In genomic region chr20:3894796-3895195, GRCh38 we compare ENCODE assay signal across 18 cellular contexts. TPM values are rescaled to one million over a fixed set of nuclear protein-coding genes. Genes with fewer than 3 reads are reported as not detected.
A peak's percentile ranks its signal among the peaks of the same experiment; 100 is the strongest.
DNase-seq lines count a peak whose midpoint lies in the region; ATAC-seq and TF ChIP-seq lines count a peak whose summit lies in the region.
"Had no signal": no experiment of that assay in that cellular context is flagged by ENCODE, and none has a peak within 500 bp of the region (broad histone marks: within the 10 kb centered on the region; RNA-seq: fewer than 3 reads in every experiment).

No MANE protein-coding gene starts in this region.

- H3K9ac ChIP-seq in DND-41 (ENCODE audit: low read depth, low read length): no peak overlapping the region
- H3K9ac ChIP-seq in SK-N-SH: no peak overlapping the region
- H3K9ac ChIP-seq: KMS-11 had no signal

- WGBS in SK-N-SH (ENCODE audit: low lambda C conversion rate): 92% methylated on average over 5 of the region's 5 CpGs
- 83% methylated on average over 5 of the region's 5 CpGs for WGBS in lower leg skin, 2 donors

- H3K4me1 Mint-ChIP-seq in activated CD4-positive, alpha-beta T cell treated with anti-CD3 and anti-CD28 coated beads for 36 hours: peaks cover 75% of the 10 kb centered on the region
- H3K4me1 Mint-ChIP-seq in activated CD4-positive, alpha-beta T cell treated with anti-CD3 and anti-CD28 coated beads, Interleukin-2, amount 10 ng/mL, durations not matched to agents 7 days and 5 days: peaks cover 66% of the 10 kb centered on the region
- H3K4me1 Mint-ChIP-seq in activated CD8-positive, alpha-beta T cell treated with anti-CD3 and anti-CD28 coated beads, Interleukin-2, amount 10 ng/mL, durations not matched to agents 7 days and 5 days (ENCODE audit: low read depth): peaks cover 59% of the 10 kb centered on the region
- H3K4me1 Mint-ChIP-seq in natural killer cell: peaks cover 61 to 67% of the 10 kb centered on the region in 2 donors

- H3K79me2 ChIP-seq in DND-41 (ENCODE audit: insufficient read depth, low read length) (peaks cover 100% of the 10 kb centered on the region), SK-N-SH (ENCODE audit: insufficient read depth) (peaks cover 100% of the 10 kb centered on the region)

- no peaks in the 10 kb centered on the region for H3K9me3 Mint-ChIP-seq in activated CD4-positive, alpha-beta T cell treated with anti-CD3 and anti-CD28 coated beads for 36 hours (ENCODE audit: low read depth)
- H3K9me3 Mint-ChIP-seq in activated CD4-positive, alpha-beta T cell treated with anti-CD3 and anti-CD28 coated beads, Interleukin-2, amount 10 ng/mL, durations not matched to agents 7 days and 5 days: no peaks in the 10 kb centered on the region
- H3K9me3 Mint-ChIP-seq in activated CD8-positive, alpha-beta T cell treated with anti-CD3 and anti-CD28 coated beads, Interleukin-2, amount 10 ng/mL, durations not matched to agents 7 days and 5 days (ENCODE audit: insufficient read depth): no peaks in the 10 kb centered on the region
- no peaks in the 10 kb centered on the region for H3K9me3 Mint-ChIP-seq in natural killer cell
- H3K9me3 Mint-ChIP-seq: nephron had no signal

- no peak for TF ChIP-seq EP300 in SK-N-SH (IDR thresholded peaks at IDR 0.05; ENCODE audit: borderline replicate concordance in 1 of 2, low read depth in 1 of 2, low read length in 1 of 2)

- peaks cover 59% of the 10 kb centered on the region for H3K4me1 ChIP-seq in DND-41 (ENCODE audit: insufficient read depth, low read length)
- H3K4me1 ChIP-seq in SK-N-SH (ENCODE audit: control insufficient read depth in 1 of 2, insufficient read depth in 2 of 2, low read depth in 1 of 2, low read length in 1 of 2): peaks cover 10 to 24% of the 10 kb centered on the region in 2 experiments

- H3K4me2 ChIP-seq in DND-41 (ENCODE audit: insufficient read depth, low read length) (peak overlapping the region; percentile 35; the same call in 1 of the 2 replicates), SK-N-SH (no peak overlapping the region)
- H3K4me2 ChIP-seq: KMS-11 had no signal

- intact Hi-C loops in activated CD4-positive, alpha-beta T cell treated with anti-CD3 and anti-CD28 coated beads for 36 hours (cut with DNase I, micrococcal nuclease): loop anchor here in 1 of 2 experiments (5.0 kb wide), 1 partner anchor 193 kb away; no protein-coding TSS in a partner anchor
- intact Hi-C loops in natural killer cell (cut with micrococcal nuclease): no loop called here
- intact Hi-C loops in lower leg skin (cut with DNase I; ENCODE audit: low total_unique reads): no loop called here

- CTCF ChIA-PET in activated CD4-positive, alpha-beta T cell treated with anti-CD3 and anti-CD28 coated beads for 36 hours (lab: Charles Lee): interaction anchor here (0.6 kb wide), 1 partner anchor 62 kb away, joined by 3 read pairs; no protein-coding TSS in a partner anchor
- CTCF ChIA-PET in activated CD4-positive, alpha-beta T cell treated with anti-CD3 and anti-CD28 coated beads, Interleukin-2, amount 10 ng/mL, durations not matched to agents 7 days and 5 days (lab: Charles Lee): interaction anchor here (0.6 kb wide), 1 partner anchor 9 kb away, joined by 3 read pairs; no protein-coding TSS in a partner anchor
- CTCF ChIA-PET in activated CD8-positive, alpha-beta T cell treated with anti-CD3 and anti-CD28 coated beads, Interleukin-2, amount 10 ng/mL, durations not matched to agents 7 days and 5 days (lab: Charles Lee): interaction anchor here (2.5 kb wide), 1 partner anchor 190 kb away, joined by 9 read pairs; no protein-coding TSS in a partner anchor
- CTCF ChIA-PET in SK-N-SH (lab: Yijun Ruan, JAX): interaction anchor here (0.7 to 0.9 kb wide), 2 partner anchors 114 to 218 kb away, joined by 3 to 4 read pairs; no protein-coding TSS in a partner anchor

- H3F3A ChIP-seq in SK-N-SH (replicated peaks; ENCODE audit: insufficient read depth): peaks cover 32% of the 10 kb centered on the region

- no peak for DNase-seq in activated CD4-positive, alpha-beta T cell treated with anti-CD3 and anti-CD28 coated beads for 36 hours
- DNase-seq in activated CD4-positive, alpha-beta T cell treated with anti-CD3 and anti-CD28 coated beads, Interleukin-2, amount 10 ng/mL, durations not matched to agents 7 days and 5 days: no peak
- DNase-seq in DND-41 (no peak), natural killer cell (no peak), HuH-7 (ENCODE audit: low spot score) (no peak), SK-N-SH (no peak), lower leg skin (ENCODE audit: low spot score in 2 of 2) (no peak)
- DNase-seq in activated CD8-positive, alpha-beta T cell treated with anti-CD3 and anti-CD28 coated beads, Interleukin-2, amount 10 ng/mL, durations not matched to agents 7 days and 5 days: no peak
- DNase-seq: esophagus squamous epithelium; HCEC 1CT; heart left ventricle; NCI-H1417 treated with DMSO at 0.1 percent for 48 hours; stimulated activated naive CD4-positive, alpha-beta T cell had no signal

- no peak overlapping the region for H2AFZ ChIP-seq in DND-41 (ENCODE audit: low read depth, low read length)
- H2AFZ ChIP-seq in SK-N-SH (ENCODE audit: low read depth): no peak overlapping the region

- no peak overlapping the region for H3K27ac ChIP-seq in DND-41 (ENCODE audit: low read length)
- no peak overlapping the region for H3K27ac ChIP-seq in SK-N-SH (ENCODE audit: low read depth in 2 of 2, low read length in 1 of 2)
- H3K27ac ChIP-seq: HL-60, KMS-11, VCaP had no signal

- peaks cover 52% of the 10 kb centered on the region for H3K36me3 Mint-ChIP-seq in activated CD4-positive, alpha-beta T cell treated with anti-CD3 and anti-CD28 coated beads for 36 hours (ENCODE audit: low read depth)
- peaks cover 49% of the 10 kb centered on the region for H3K36me3 Mint-ChIP-seq in activated CD4-positive, alpha-beta T cell treated with anti-CD3 and anti-CD28 coated beads, Interleukin-2, amount 10 ng/mL, durations not matched to agents 7 days and 5 days (ENCODE audit: low read depth)
- peaks cover 57% of the 10 kb centered on the region for H3K36me3 Mint-ChIP-seq in activated CD8-positive, alpha-beta T cell treated with anti-CD3 and anti-CD28 coated beads, Interleukin-2, amount 10 ng/mL, durations not matched to agents 7 days and 5 days (ENCODE audit: low read depth)
- peaks cover 6% of the 10 kb centered on the region for H3K36me3 Mint-ChIP-seq in natural killer cell

- TF ChIP-seq POLR2A in lower leg skin (IDR thresholded peaks at IDR 0.05): no peak

- no peak overlapping the region for H3K4me3 Mint-ChIP-seq in activated CD4-positive, alpha-beta T cell treated with anti-CD3 and anti-CD28 coated beads for 36 hours
- H3K4me3 Mint-ChIP-seq in activated CD4-positive, alpha-beta T cell treated with anti-CD3 and anti-CD28 coated beads, Interleukin-2, amount 10 ng/mL, durations not matched to agents 7 days and 5 days: no peak overlapping the region
- H3K4me3 Mint-ChIP-seq in activated CD8-positive, alpha-beta T cell treated with anti-CD3 and anti-CD28 coated beads, Interleukin-2, amount 10 ng/mL, durations not matched to agents 7 days and 5 days: no peak overlapping the region
- no peak overlapping the region for H3K4me3 Mint-ChIP-seq in natural killer cell
- H3K4me3 Mint-ChIP-seq: nephron had no signal

- no peak for ATAC-seq in activated CD4-positive, alpha-beta T cell treated with anti-CD3 and anti-CD28 coated beads for 36 hours
- ATAC-seq in DND-41 (ENCODE audit: insufficient read depth, low read depth): no peak
- ATAC-seq in activated CD8-positive, alpha-beta T cell treated with anti-CD3 and anti-CD28 coated beads, Interleukin-2, amount 10 ng/mL, durations not matched to agents 7 days and 5 days: no peak
- no peak for ATAC-seq in natural killer cell
- ATAC-seq: heart left ventricle had no signal

- TF ChIP-seq RAD21 in SK-N-SH (IDR thresholded peaks at IDR 0.05; ENCODE audit: low read length): no peak

- H3K4me3 ChIP-seq in DND-41 (ENCODE audit: low read depth in 1 of 2, low read length in 2 of 2) (no peak overlapping the region), SK-N-SH (ENCODE audit: low read depth in 2 of 2, low read length in 1 of 2) (no peak overlapping the region), lower leg skin (ENCODE audit: low read depth, poor library complexity, severe bottlenecking) (no peak overlapping the region)
- H3K4me3 ChIP-seq: breast epithelium, esophagus squamous epithelium, heart left ventricle had no signal

- TF ChIP-seq CTCF in DND-41 (IDR thresholded peaks at IDR 0.05; ENCODE audit: borderline replicate concordance, extremely low read depth, low read length, poor library complexity, severe bottlenecking): no peak
- no peak for TF ChIP-seq CTCF in natural killer cell (IDR thresholded peaks at IDR 0.05)
- TF ChIP-seq CTCF in SK-N-SH (IDR thresholded peaks at IDR 0.05): no peak
- TF ChIP-seq CTCF in lower leg skin (IDR thresholded peaks at IDR 0.05): no peak

- H4K20me1 ChIP-seq in DND-41 (ENCODE audit: insufficient read depth, low read length) (peaks cover 95% of the 10 kb centered on the region), SK-N-SH (ENCODE audit: insufficient read depth) (peaks cover 100% of the 10 kb centered on the region)

- peak overlapping the region; percentile 48 for H3K27ac Mint-ChIP-seq in activated CD4-positive, alpha-beta T cell treated with anti-CD3 and anti-CD28 coated beads for 36 hours
- H3K27ac Mint-ChIP-seq in activated CD4-positive, alpha-beta T cell treated with anti-CD3 and anti-CD28 coated beads, Interleukin-2, amount 10 ng/mL, durations not matched to agents 7 days and 5 days: no peak overlapping the region
- peak overlapping the region; percentile 65 for H3K27ac Mint-ChIP-seq in activated CD8-positive, alpha-beta T cell treated with anti-CD3 and anti-CD28 coated beads, Interleukin-2, amount 10 ng/mL, durations not matched to agents 7 days and 5 days
- peak overlapping the region; percentile 44 to 58 for H3K27ac Mint-ChIP-seq in natural killer cell

- no peaks in the 10 kb centered on the region for H3K9me2 ChIP-seq in SK-N-SH

- H3K27me3 ChIP-seq in DND-41 (ENCODE audit: insufficient read depth, low read length, poor library complexity): no peaks in the 10 kb centered on the region
- no peaks in the 10 kb centered on the region for H3K27me3 ChIP-seq in SK-N-SH (ENCODE audit: insufficient read depth)
- H3K27me3 ChIP-seq: breast epithelium, esophagus squamous epithelium, heart left ventricle had no signal

- H3K9me3 ChIP-seq in DND-41 (ENCODE audit: insufficient read depth, low read length, severe bottlenecking) (no peaks in the 10 kb centered on the region), SK-N-SH (no peaks in the 10 kb centered on the region)
- H3K9me3 ChIP-seq: breast epithelium, esophagus squamous epithelium, heart left ventricle had no signal

- peaks cover 57% of the 10 kb centered on the region for H3K36me3 ChIP-seq in DND-41 (ENCODE audit: insufficient read depth, low read length)
- H3K36me3 ChIP-seq in SK-N-SH (replicated peaks in 1 of 2; ENCODE audit: control insufficient read depth in 1 of 2, insufficient read depth in 2 of 2, low read length in 1 of 2): peaks cover 0 to 21% of the 10 kb centered on the region in 2 experiments
- H3K36me3 ChIP-seq: breast epithelium had no signal

- no peaks in the 10 kb centered on the region for H3K27me3 Mint-ChIP-seq in activated CD4-positive, alpha-beta T cell treated with anti-CD3 and anti-CD28 coated beads for 36 hours
- H3K27me3 Mint-ChIP-seq in activated CD4-positive, alpha-beta T cell treated with anti-CD3 and anti-CD28 coated beads, Interleukin-2, amount 10 ng/mL, durations not matched to agents 7 days and 5 days: no peaks in the 10 kb centered on the region
- H3K27me3 Mint-ChIP-seq in activated CD8-positive, alpha-beta T cell treated with anti-CD3 and anti-CD28 coated beads, Interleukin-2, amount 10 ng/mL, durations not matched to agents 7 days and 5 days (ENCODE audit: low read depth): no peaks in the 10 kb centered on the region
- H3K27me3 Mint-ChIP-seq in natural killer cell (ENCODE audit: low read depth in 2 of 2): no peaks in the 10 kb centered on the region

- POLR2A ChIA-PET in activated CD4-positive, alpha-beta T cell treated with anti-CD3 and anti-CD28 coated beads for 36 hours (lab: Charles Lee): no interaction called here
- POLR2A ChIA-PET in activated CD4-positive, alpha-beta T cell treated with anti-CD3 and anti-CD28 coated beads, Interleukin-2, amount 10 ng/mL, durations not matched to agents 7 days and 5 days (lab: Charles Lee): no interaction called here
- POLR2A ChIA-PET in activated CD8-positive, alpha-beta T cell treated with anti-CD3 and anti-CD28 coated beads, Interleukin-2, amount 10 ng/mL, durations not matched to agents 7 days and 5 days (lab: Charles Lee): interaction anchor here (0.5 to 0.6 kb wide), 2 partner anchors 12 to 680 kb away, joined by 3 read pairs; no protein-coding TSS in a partner anchor
- POLR2A ChIA-PET in SK-N-SH (lab: Yijun Ruan, JAX): no interaction called here

RNA-seq across cellular contexts. Expression of gene PANK2, which starts 5.6 kb away (rescaled TPM):
- 10 to 100 TPM; 37.2 to 50.2 TPM for total RNA-seq in activated CD4-positive, alpha-beta T cell treated with anti-CD3 and anti-CD28 coated beads for 36 hours
- total RNA-seq in activated CD4-positive, alpha-beta T cell treated with anti-CD3 and anti-CD28 coated beads, Interleukin-2, amount 10 ng/mL, durations not matched to agents 7 days and 5 days: 10 to 100 TPM; 59.7 to 64.5 TPM
- 10 to 100 TPM; 73.1 to 74.4 TPM for total RNA-seq in activated CD8-positive, alpha-beta T cell treated with anti-CD3 and anti-CD28 coated beads, Interleukin-2, amount 10 ng/mL, durations not matched to agents 7 days and 5 days
- 10 to 100 TPM; 50.5 to 74.3 (median 61.3) TPM for total RNA-seq in natural killer cell
- polyA plus RNA-seq in SK-N-SH (2012; rRNA removed): 17.7 and 23.3 TPM in 2 replicates
- polyA plus RNA-seq in SK-N-SH (2012; cell fraction: cytosol; rRNA removed): 19.6 and 22.5 TPM in 2 replicates
- 43.1 and 53.0 TPM in 2 replicates for polyA plus RNA-seq in SK-N-SH (2012; cell fraction: nucleus; rRNA removed)
- total RNA-seq in lower leg skin: 10 to 100 TPM; 35.7 to 44.1 (median 42.3) TPM

RNA-seq across cellular contexts. Expression of gene MAVS, which starts 48.2 kb away (rescaled TPM):
- total RNA-seq in activated CD4-positive, alpha-beta T cell treated with anti-CD3 and anti-CD28 coated beads for 36 hours: 10 to 100 TPM; 23.2 to 25.9 TPM
- total RNA-seq in activated CD4-positive, alpha-beta T cell treated with anti-CD3 and anti-CD28 coated beads, Interleukin-2, amount 10 ng/mL, durations not matched to agents 7 days and 5 days: 10 to 100 TPM; 34.8 to 36.4 TPM
- total RNA-seq in activated CD8-positive, alpha-beta T cell treated with anti-CD3 and anti-CD28 coated beads, Interleukin-2, amount 10 ng/mL, durations not matched to agents 7 days and 5 days: 10 to 100 TPM; 29.7 TPM
- 10 to 100 TPM; 23.1 to 30.8 (median 26.4) TPM for total RNA-seq in natural killer cell
- polyA plus RNA-seq in SK-N-SH (2012; rRNA removed): 9.1 and 10.5 TPM in 2 replicates
- polyA plus RNA-seq in SK-N-SH (2012; cell fraction: cytosol; rRNA removed): 5.1 and 6.6 TPM in 2 replicates
- polyA plus RNA-seq in SK-N-SH (2012; cell fraction: nucleus; rRNA removed): 22.6 and 28.8 TPM in 2 replicates
- total RNA-seq in lower leg skin: 10 to 100 TPM; 17.2 to 28.2 (median 27.1) TPM
